In the genomic region with DNA sequence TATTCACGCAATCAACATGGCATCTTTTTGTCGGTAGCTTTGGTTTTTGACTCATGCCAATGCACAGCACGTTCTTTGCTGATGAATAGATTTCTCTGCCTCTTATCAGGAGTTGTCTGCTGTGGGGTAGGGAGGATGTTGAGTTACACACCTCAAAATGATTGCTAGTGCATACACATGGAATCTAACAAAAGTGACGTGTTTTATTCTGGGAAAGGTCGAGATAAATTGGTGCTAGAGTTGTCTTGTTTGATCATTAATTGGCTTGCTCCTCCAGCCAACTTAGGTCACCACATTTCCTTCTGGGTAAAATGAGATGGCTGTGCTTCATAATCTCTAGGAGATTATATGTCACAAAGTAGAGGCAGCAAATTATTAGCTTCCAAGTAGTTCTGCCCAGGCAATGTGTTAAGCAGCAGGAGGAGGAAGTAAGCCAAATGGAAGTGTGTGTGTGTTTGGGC, we compare ENCODE assay signal across 12 cellular contexts. TPM values are rescaled to one million over a fixed set of nuclear protein-coding genes. Genes with fewer than 3 reads are reported as not detected.
A peak's percentile ranks its signal among the peaks of the same experiment; 100 is the strongest.
DNase-seq lines count a peak whose midpoint lies in the region; ATAC-seq, FAIRE-seq and TF ChIP-seq lines count a peak whose summit lies in the region.
"Had no signal": no experiment of that assay in that cellular context is flagged by ENCODE, and none has a peak within 500 bp of the region (broad histone marks: within the 10 kb centered on the region; RNA-seq: fewer than 3 reads in every experiment).

No MANE protein-coding gene starts in this region.

- H3K27me3 Mint-ChIP-seq in activated B cell treated with CpG ODN at 0.5 μM for 24 hours, result no peaks in the 10 kb centered on the region
- peaks cover 11 to 12% (median 12%) of the 10 kb centered on the region in 3 donors for H3K27me3 Mint-ChIP-seq in immature natural killer cell (ENCODE audit: low read depth in 3 of 3)
- no peaks in the 10 kb centered on the region for H3K27me3 Mint-ChIP-seq in activated T-helper 1 cell treated with anti-CD3 and anti-CD28 coated beads, Interleukin-12 subunit alpha, Interleukin-12 subunit beta, Interleukin-2, Interleukin-4 antibody, amounts not matched to agents 30 ng/mL and 10 ng/mL and 1 ng/mL, durations not matched to agents 14 hours and 24 hours and 36 hours (ENCODE audit: insufficient read depth)

- intact Hi-C loops in left ventricle myocardium superior (cut with micrococcal nuclease) (no loop called here), activated B cell treated with CpG ODN at 0.5 μM for 24 hours (cut with micrococcal nuclease) (no loop called here), ascending aorta (cut with DNase I) (no loop called here)
- intact Hi-C loops in activated T-helper 1 cell treated with anti-CD3 and anti-CD28 coated beads, Interleukin-12 subunit alpha, Interleukin-12 subunit beta, Interleukin-2, Interleukin-4 antibody, amounts not matched to agents 30 ng/mL and 10 ng/mL and 1 ng/mL, durations not matched to agents 14 hours and 24 hours and 36 hours (cut with micrococcal nuclease), result no loop called here

- CTCF ChIA-PET in activated B cell treated with CpG ODN at 0.5 μM for 24 hours (lab: Charles Lee), result no interaction called here

- H3K27ac ChIP-seq in cardiac muscle cell, result peak overlapping the region; percentile 68
- no peak overlapping the region for H3K27ac ChIP-seq in ascending aorta
- H3K27ac ChIP-seq: C4-2B had no signal

- H3K36me3 ChIP-seq in cardiac muscle cell, result no peaks in the 10 kb centered on the region
- H3K36me3 ChIP-seq in ascending aorta, result no peaks in the 10 kb centered on the region

- ATAC-seq in left ventricle myocardium superior (no peak), activated B cell treated with CpG ODN at 0.5 μM for 24 hours (ENCODE audit: low read depth) (no peak), HG02852 (IDR thresholded peaks at IDR 0.05; ENCODE audit: unreplicated experiment) (no peak)

- no peak overlapping the region for H3K4me3 ChIP-seq in cardiac muscle cell
- H3K4me3 ChIP-seq in ascending aorta, result no peak overlapping the region

- peaks cover 15% of the 10 kb centered on the region for H3K36me3 Mint-ChIP-seq in activated B cell treated with CpG ODN at 0.5 μM for 24 hours (ENCODE audit: low read depth)
- no peaks in the 10 kb centered on the region for H3K36me3 Mint-ChIP-seq in immature natural killer cell
- peaks cover 4% of the 10 kb centered on the region for H3K36me3 Mint-ChIP-seq in activated T-helper 1 cell treated with anti-CD3 and anti-CD28 coated beads, Interleukin-12 subunit alpha, Interleukin-12 subunit beta, Interleukin-2, Interleukin-4 antibody, amounts not matched to agents 30 ng/mL and 10 ng/mL and 1 ng/mL, durations not matched to agents 14 hours and 24 hours and 36 hours (ENCODE audit: low read depth)

- H3K4me1 ChIP-seq in cardiac muscle cell (ENCODE audit: low read depth) (peaks cover 30% of the 10 kb centered on the region), ascending aorta (peaks cover 0 to 9% of the 10 kb centered on the region in 2 donors)

- DNase-seq in cardiac muscle cell (ENCODE audit: low read depth in 1 of 2, low spot score in 1 of 2) (no peak), left ventricle myocardium superior (no peak), activated B cell treated with CpG ODN at 0.5 μM for 24 hours (no peak), immature natural killer cell (no peak), H54 (ENCODE audit: insufficient read length, low spot score) (no peak), ascending aorta (ENCODE audit: low spot score in 2 of 2) (no peak)
- DNase-seq in activated T-helper 1 cell treated with anti-CD3 and anti-CD28 coated beads, Interleukin-12 subunit alpha, Interleukin-12 subunit beta, Interleukin-2, Interleukin-4 antibody, amounts not matched to agents 30 ng/mL and 10 ng/mL and 1 ng/mL, durations not matched to agents 14 hours and 24 hours and 36 hours (ENCODE audit: low spot score), result no peak
- DNase-seq: aorta, NCI-H1105 had no signal

- TF ChIP-seq CTCF in cardiac muscle cell (IDR thresholded peaks at IDR 0.05; ENCODE audit: low read depth, low read length) (no peak), activated B cell treated with CpG ODN at 0.5 μM for 24 hours (IDR thresholded peaks at IDR 0.05) (no peak), ascending aorta (IDR thresholded peaks at IDR 0.05) (no peak)

- H3K27me3 ChIP-seq in cardiac muscle cell (no peaks in the 10 kb centered on the region), ascending aorta (no peaks in the 10 kb centered on the region)

- no peak for FAIRE-seq in H54 (lab: Jason Lieb, UNC)
- FAIRE-seq: frontal cortex had no signal

- H3K9me3 Mint-ChIP-seq in activated B cell treated with CpG ODN at 0.5 μM for 24 hours, result no peaks in the 10 kb centered on the region
- H3K9me3 Mint-ChIP-seq in immature natural killer cell, result peaks cover 0 to 2% (median 0%) of the 10 kb centered on the region in 6 donors
- no peaks in the 10 kb centered on the region for H3K9me3 Mint-ChIP-seq in activated T-helper 1 cell treated with anti-CD3 and anti-CD28 coated beads, Interleukin-12 subunit alpha, Interleukin-12 subunit beta, Interleukin-2, Interleukin-4 antibody, amounts not matched to agents 30 ng/mL and 10 ng/mL and 1 ng/mL, durations not matched to agents 14 hours and 24 hours and 36 hours

- peak overlapping the region; percentile 49 for H3K4me3 Mint-ChIP-seq in activated B cell treated with CpG ODN at 0.5 μM for 24 hours
- H3K4me3 Mint-ChIP-seq in immature natural killer cell, result peak overlapping the region; percentile 68 to 87 (median 81)
- H3K4me3 Mint-ChIP-seq in activated T-helper 1 cell treated with anti-CD3 and anti-CD28 coated beads, Interleukin-12 subunit alpha, Interleukin-12 subunit beta, Interleukin-2, Interleukin-4 antibody, amounts not matched to agents 30 ng/mL and 10 ng/mL and 1 ng/mL, durations not matched to agents 14 hours and 24 hours and 36 hours, result no peak overlapping the region

- H3K4me1 Mint-ChIP-seq in activated B cell treated with CpG ODN at 0.5 μM for 24 hours (peaks cover 81% of the 10 kb centered on the region), immature natural killer cell (peaks cover 83 to 92% of the 10 kb centered on the region in 2 donors)
- H3K4me1 Mint-ChIP-seq in activated T-helper 1 cell treated with anti-CD3 and anti-CD28 coated beads, Interleukin-12 subunit alpha, Interleukin-12 subunit beta, Interleukin-2, Interleukin-4 antibody, amounts not matched to agents 30 ng/mL and 10 ng/mL and 1 ng/mL, durations not matched to agents 14 hours and 24 hours and 36 hours (ENCODE audit: low read depth), result peaks cover 55% of the 10 kb centered on the region

- peak overlapping the region; percentile 47 for H3K27ac Mint-ChIP-seq in activated B cell treated with CpG ODN at 0.5 μM for 24 hours
- H3K27ac Mint-ChIP-seq in immature natural killer cell, result peak overlapping the region; percentile 82 to 96 (median 91)
- no peak overlapping the region for H3K27ac Mint-ChIP-seq in activated T-helper 1 cell treated with anti-CD3 and anti-CD28 coated beads, Interleukin-12 subunit alpha, Interleukin-12 subunit beta, Interleukin-2, Interleukin-4 antibody, amounts not matched to agents 30 ng/mL and 10 ng/mL and 1 ng/mL, durations not matched to agents 14 hours and 24 hours and 36 hours

- POLR2A ChIA-PET in activated B cell treated with CpG ODN at 0.5 μM for 24 hours (lab: Charles Lee), result interaction anchor here (1.0 to 2.8 kb wide), 2 partner anchors 24 to 42 kb away, joined by 3 to 16 read pairs; a partner anchor contains a TSS

- H3K9me3 ChIP-seq in cardiac muscle cell (ENCODE audit: low read depth), result no peaks in the 10 kb centered on the region
- no peaks in the 10 kb centered on the region for H3K9me3 ChIP-seq in ascending aorta

- no peak for TF ChIP-seq POLR2A in H54 (IDR thresholded peaks at IDR 0.05; ENCODE audit: low read depth, low read length)

RNA-seq across cellular contexts. Expression of a gene that starts 3.9 kb away (rescaled TPM):
- total RNA-seq in cardiac muscle cell (33.7 and 34.8 TPM in 2 replicates), left ventricle myocardium superior (25.1 TPM), activated B cell treated with CpG ODN at 0.5 μM for 24 hours (26.1 and 27.7 TPM in 2 replicates), ascending aorta (1.5 TPM)
- polyA plus RNA-seq in cardiac muscle cell (36.3 and 56.6 TPM in 2 replicates), immature natural killer cell (10 to 100 TPM; 45.8 to 70.2 (median 48.0) TPM)
- 9.4 and 11.8 TPM in 2 replicates for total RNA-seq in activated T-helper 1 cell treated with anti-CD3 and anti-CD28 coated beads, Interleukin-12 subunit alpha, Interleukin-12 subunit beta, Interleukin-2, Interleukin-4 antibody, amounts not matched to agents 30 ng/mL and 10 ng/mL and 1 ng/mL, durations not matched to agents 14 hours and 24 hours and 36 hours

RNA-seq across cellular contexts. Expression of a gene that starts 39.9 kb away (rescaled TPM):
- 2.9 and 6.9 TPM in 2 replicates for total RNA-seq in cardiac muscle cell
- polyA plus RNA-seq in cardiac muscle cell, result 3.5 and 4.7 TPM in 2 replicates
- 5.9 TPM for total RNA-seq in left ventricle myocardium superior
- 5.1 and 5.9 TPM in 2 replicates for total RNA-seq in activated B cell treated with CpG ODN at 0.5 μM for 24 hours
- 10 to 100 TPM in 1 of 3 donors, 1 to 10 TPM in 2; 5.8 to 10.8 (median 7.1) TPM for polyA plus RNA-seq in immature natural killer cell
- total RNA-seq in activated T-helper 1 cell treated with anti-CD3 and anti-CD28 coated beads, Interleukin-12 subunit alpha, Interleukin-12 subunit beta, Interleukin-2, Interleukin-4 antibody, amounts not matched to agents 30 ng/mL and 10 ng/mL and 1 ng/mL, durations not matched to agents 14 hours and 24 hours and 36 hours, result 3.9 and 5.0 TPM in 2 replicates
- total RNA-seq in ascending aorta, result 4.5 TPM

RNA-seq across cellular contexts. Expression of a gene that starts 41.6 kb away (rescaled TPM):
- total RNA-seq in cardiac muscle cell (22.4 and 25.2 TPM in 2 replicates), left ventricle myocardium superior (6.3 TPM), activated B cell treated with CpG ODN at 0.5 μM for 24 hours (24.7 and 26.7 TPM in 2 replicates), ascending aorta (8.0 TPM)
- polyA plus RNA-seq in cardiac muscle cell (27.9 and 35.1 TPM in 2 replicates), immature natural killer cell (10 to 100 TPM; 48.8 to 60.1 (median 55.4) TPM)
- total RNA-seq in activated T-helper 1 cell treated with anti-CD3 and anti-CD28 coated beads, Interleukin-12 subunit alpha, Interleukin-12 subunit beta, Interleukin-2, Interleukin-4 antibody, amounts not matched to agents 30 ng/mL and 10 ng/mL and 1 ng/mL, durations not matched to agents 14 hours and 24 hours and 36 hours, result 16.4 and 16.5 TPM in 2 replicates

RNA-seq across cellular contexts. Expression of a gene that starts 41.7 kb away (rescaled TPM):
- 45.0 and 46.6 TPM in 2 replicates for total RNA-seq in cardiac muscle cell
- polyA plus RNA-seq in cardiac muscle cell, result 48.0 and 69.7 TPM in 2 replicates
- 7.9 TPM for total RNA-seq in left ventricle myocardium superior
- total RNA-seq in activated B cell treated with CpG ODN at 0.5 μM for 24 hours, result 57.3 and 61.4 TPM in 2 replicates
- polyA plus RNA-seq in immature natural killer cell, result 10 to 100 TPM in 2 of 3 donors, 1 to 10 TPM in 1; 7.5 to 42.1 (median 22.6) TPM
- total RNA-seq in activated T-helper 1 cell treated with anti-CD3 and anti-CD28 coated beads, Interleukin-12 subunit alpha, Interleukin-12 subunit beta, Interleukin-2, Interleukin-4 antibody, amounts not matched to agents 30 ng/mL and 10 ng/mL and 1 ng/mL, durations not matched to agents 14 hours and 24 hours and 36 hours, result 21.9 and 22.0 TPM in 2 replicates
- total RNA-seq in ascending aorta, result 8.4 TPM
